34 cellular contexts compared by ENCODE assay signal in genomic region chr2:133668547-133668946, GRCh38.
"Had no signal": no experiment of that assay in that cellular context is flagged by ENCODE, and none has a peak within 500 bp of the region (broad histone marks: within the 10 kb centered on the region; RNA-seq: fewer than 3 reads in every experiment).

No MANE protein-coding gene starts in this region.

- H3K36me3 ChIP-seq: MG63 had no signal

- DNase-seq: Karpas-422, Kasumi-1, MG63, MM.1S, MV-4-11, NCI-H1048, NCI-H1092, NCI-H1092 treated with DMSO at 0.1 percent for 48 hours, NCI-H1105, NCI-H1105 treated with DMSO at 0.1 percent for 48 hours, NCI-H1417, NCI-H1417 treated with DMSO at 0.1 percent for 48 hours, NCI-H1436, NCI-H1436 treated with DMSO at 0.1 percent for 48 hours, NCI-H146, NCI-H1694, NCI-H1694 treated with DMSO at 0.1 percent for 48 hours, NCI-H187, NCI-H187 treated with DMSO at 0.1 percent for 48 hours, NCI-H1930, NCI-H2029, NCI-H2029 treated with DMSO at 0.1 percent for 48 hours, NCI-H2081, NCI-H2081 treated with DMSO at 0.1 percent for 48 hours, NCI-H2107, NCI-H2171, NCI-H2171 treated with DMSO at 0.1 percent for 48 hours, NCI-H2227 treated with DMSO at 0.1 percent for 48 hours, NCI-H226, NCI-H345, NCI-H446, NCI-H446 treated with DMSO at 0.1 percent for 48 hours, NCI-H510A, NCI-H510A treated with DMSO at 0.1 percent for 48 hours had no signal

- H3K4me3 ChIP-seq: MG63 had no signal
